Comparison of ENCODE assay signal across 1 cellular context in the genomic region with DNA sequence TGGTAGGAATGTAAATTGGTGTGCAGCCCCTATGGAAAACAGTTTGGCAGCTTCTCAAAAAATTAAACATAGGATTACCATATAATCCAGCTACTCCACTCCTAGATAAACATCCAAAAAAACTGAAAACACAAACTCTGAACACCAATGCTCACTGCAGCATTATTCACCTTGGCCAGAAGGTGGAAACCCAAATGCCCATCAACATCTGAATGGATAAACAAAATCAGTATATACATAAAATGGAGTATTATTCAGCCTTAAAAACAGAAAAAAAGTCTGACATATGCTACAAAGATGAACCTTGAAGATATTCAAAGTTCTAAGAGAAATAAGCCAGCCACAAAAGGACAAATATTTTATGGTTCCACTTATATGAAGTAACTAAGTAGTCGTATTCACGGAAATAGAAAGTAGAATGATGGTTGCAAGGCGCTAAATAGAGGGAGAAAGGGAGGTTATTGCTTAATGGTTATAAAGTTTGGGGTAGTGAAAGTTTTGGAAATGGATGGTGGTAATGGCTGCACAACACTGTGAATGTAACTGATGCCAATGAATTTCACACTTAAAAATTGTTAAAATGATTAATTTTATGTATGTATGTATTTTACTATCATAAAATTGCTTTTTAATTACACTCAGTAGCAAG.
TF ChIP-seq lines count a peak whose summit lies in the region.

No MANE protein-coding gene starts in this region.

TF ChIP-seq in HepG2, 621 proteins besides CTCF, POLR2A, EP300 and RAD21:
- TF ChIP-seq STAG1 (CRISPR knock-in tag; IDR thresholded peaks at IDR 0.05) = peak; percentile 17; the same call in 1 of the 2 replicates
- no peak for TF ChIP-seq ZNF335 (CRISPR knock-in tag; IDR thresholded peaks at IDR 0.05)
- TF ChIP-seq ZSCAN9 (CRISPR knock-in tag; IDR thresholded peaks at IDR 0.05; ENCODE audit: borderline replicate concordance) = no peak
- no peak for TF ChIP-seq ZNF703 (CRISPR knock-in tag; IDR thresholded peaks at IDR 0.05; ENCODE audit: borderline replicate concordance)
- TF ChIP-seq, protein P1, sequence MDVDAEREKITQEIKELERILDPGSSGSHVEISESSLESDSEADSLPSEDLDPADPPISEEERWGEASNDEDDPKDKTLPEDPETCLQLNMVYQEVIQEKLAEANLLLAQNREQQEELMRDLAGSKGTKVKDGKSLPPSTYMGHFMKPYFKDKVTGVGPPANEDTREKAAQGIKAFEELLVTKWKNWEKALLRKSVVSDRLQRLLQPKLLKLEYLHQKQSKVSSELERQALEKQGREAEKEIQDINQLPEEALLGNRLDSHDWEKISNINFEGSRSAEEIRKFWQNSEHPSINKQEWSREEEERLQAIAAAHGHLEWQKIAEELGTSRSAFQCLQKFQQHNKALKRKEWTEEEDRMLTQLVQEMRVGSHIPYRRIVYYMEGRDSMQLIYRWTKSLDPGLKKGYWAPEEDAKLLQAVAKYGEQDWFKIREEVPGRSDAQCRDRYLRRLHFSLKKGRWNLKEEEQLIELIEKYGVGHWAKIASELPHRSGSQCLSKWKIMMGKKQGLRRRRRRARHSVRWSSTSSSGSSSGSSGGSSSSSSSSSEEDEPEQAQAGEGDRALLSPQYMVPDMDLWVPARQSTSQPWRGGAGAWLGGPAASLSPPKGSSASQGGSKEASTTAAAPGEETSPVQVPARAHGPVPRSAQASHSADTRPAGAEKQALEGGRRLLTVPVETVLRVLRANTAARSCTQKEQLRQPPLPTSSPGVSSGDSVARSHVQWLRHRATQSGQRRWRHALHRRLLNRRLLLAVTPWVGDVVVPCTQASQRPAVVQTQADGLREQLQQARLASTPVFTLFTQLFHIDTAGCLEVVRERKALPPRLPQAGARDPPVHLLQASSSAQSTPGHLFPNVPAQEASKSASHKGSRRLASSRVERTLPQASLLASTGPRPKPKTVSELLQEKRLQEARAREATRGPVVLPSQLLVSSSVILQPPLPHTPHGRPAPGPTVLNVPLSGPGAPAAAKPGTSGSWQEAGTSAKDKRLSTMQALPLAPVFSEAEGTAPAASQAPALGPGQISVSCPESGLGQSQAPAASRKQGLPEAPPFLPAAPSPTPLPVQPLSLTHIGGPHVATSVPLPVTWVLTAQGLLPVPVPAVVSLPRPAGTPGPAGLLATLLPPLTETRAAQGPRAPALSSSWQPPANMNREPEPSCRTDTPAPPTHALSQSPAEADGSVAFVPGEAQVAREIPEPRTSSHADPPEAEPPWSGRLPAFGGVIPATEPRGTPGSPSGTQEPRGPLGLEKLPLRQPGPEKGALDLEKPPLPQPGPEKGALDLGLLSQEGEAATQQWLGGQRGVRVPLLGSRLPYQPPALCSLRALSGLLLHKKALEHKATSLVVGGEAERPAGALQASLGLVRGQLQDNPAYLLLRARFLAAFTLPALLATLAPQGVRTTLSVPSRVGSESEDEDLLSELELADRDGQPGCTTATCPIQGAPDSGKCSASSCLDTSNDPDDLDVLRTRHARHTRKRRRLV (CRISPR knock-in tag; IDR thresholded peaks at IDR 0.05) = no peak
